1 cellular context compared by ENCODE assay signal in the genomic region with DNA sequence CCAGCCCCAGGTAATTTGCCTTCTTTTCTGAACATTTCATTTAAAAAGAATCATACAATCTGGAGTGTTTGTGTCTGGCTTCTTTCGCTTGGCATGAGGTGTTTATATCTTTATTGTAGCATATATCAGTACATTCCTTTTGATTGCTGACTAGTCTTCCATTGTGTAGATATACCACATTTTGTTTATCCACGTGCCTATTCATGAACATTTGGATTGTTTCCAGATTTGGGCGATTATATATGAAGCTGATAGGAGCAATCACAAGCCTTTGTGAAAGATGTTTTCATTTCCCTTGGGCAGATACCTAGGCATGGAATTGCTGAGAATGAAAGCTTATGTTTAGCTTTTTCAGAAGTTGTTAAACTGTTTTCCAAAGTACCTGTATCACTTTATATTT.
TF ChIP-seq lines count a peak whose summit lies in the region.

No MANE protein-coding gene starts in this region.

TF ChIP-seq in H1, 55 proteins besides CTCF, POLR2A, EP300 and RAD21 (continued from another document):
- TF ChIP-seq CHD7 (IDR thresholded peaks at IDR 0.05; ENCODE audit: insufficient replicate concordance, low read length) (no peak), RNF2 (IDR thresholded peaks at IDR 0.05; ENCODE audit: borderline replicate concordance, low read depth, low read length, missing control alignments, poor library complexity, severe bottlenecking) (no peak), CEBPB (IDR thresholded peaks at IDR 0.05; ENCODE audit: low read depth, low read length) (no peak), SIX5 (IDR thresholded peaks at IDR 0.05; ENCODE audit: low read depth, low read length) (no peak), TAF7 (optimal IDR thresholded peaks at IDR 0.05; ENCODE audit: borderline replicate concordance, low read depth, low read length) (no peak), SRF (IDR thresholded peaks at IDR 0.05; ENCODE audit: low read depth, low read length) (no peak)
